22 cellular contexts compared by ENCODE assay signal in genomic region chr17:65537343-65537844, GRCh38. TPM values are rescaled to one million over a fixed set of nuclear protein-coding genes. Genes with fewer than 3 reads are reported as not detected.
DNase-seq lines count a peak whose midpoint lies in the region; ATAC-seq, FAIRE-seq and TF ChIP-seq lines count a peak whose summit lies in the region.
"Had no signal": no experiment of that assay in that cellular context is flagged by ENCODE, and none has a peak within 500 bp of the region (broad histone marks: within the 10 kb centered on the region; RNA-seq: fewer than 3 reads in every experiment).

No MANE protein-coding gene starts in this region.

- H3K4me3 ChIP-seq in lower lobe of right lung = no peak overlapping the region

- DNase-seq in stimulated activated naive CD8-positive, alpha-beta T cell treated with anti-CD3 and anti-CD28 coated beads, Interleukin-15, amount 100 ng/mL, for 72 hours = no peak
- DNase-seq in stimulated activated naive CD8-positive, alpha-beta T cell treated with anti-CD3 and anti-CD28 coated beads, Interleukin-15, Interleukin-2, amounts not matched to agents 100 U/mL and 50 U/mL, for 24 hours = no peak
- DNase-seq in lower lobe of right lung (no peak), urothelium cell line (ENCODE audit: low spot score) (no peak), DMS79 treated with DMSO at 0.1 percent for 48 hours (lab: John Stamatoyannopoulos, UW) (no peak)
- DNase-seq: ACHN, AML-193, COR-L47, GDM1, GOT3, NCI-H1417, NCI-H187, NCI-H2227 treated with DMSO at 0.1 percent for 48 hours, NCI-H510A treated with DMSO at 0.1 percent for 48 hours, NCI-H774, Right ventricle myocardium superior had no signal

- no peak for TF ChIP-seq CTCF in lower lobe of right lung (IDR thresholded peaks at IDR 0.05)

- no peaks in the 10 kb centered on the region for H3K27me3 ChIP-seq in lower lobe of right lung (ENCODE audit: low read depth)

- intact Hi-C loops in lower lobe of right lung (cut with DNase I) = no loop called here

- peaks cover 33% of the 10 kb centered on the region for H3K4me1 ChIP-seq in lower lobe of right lung

- peak overlapping the region; percentile 81 for H3K27ac ChIP-seq in angular gyrus (ENCODE audit: low read depth, low read length)
- no peak overlapping the region for H3K27ac ChIP-seq in lower lobe of right lung
- H3K27ac ChIP-seq: C4-2B had no signal

- H3K27ac Mint-ChIP-seq in stimulated activated naive CD8-positive, alpha-beta T cell treated with anti-CD3 and anti-CD28 coated beads, Interleukin-15, amount 100 ng/mL, for 72 hours = no peak overlapping the region

- peak; percentile 11 for ATAC-seq in stimulated activated naive CD8-positive, alpha-beta T cell treated with anti-CD3 and anti-CD28 coated beads, Interleukin-15, amount 100 ng/mL, for 72 hours
- ATAC-seq in stimulated activated naive CD8-positive, alpha-beta T cell treated with anti-CD3 and anti-CD28 coated beads, Interleukin-15, Interleukin-2, amounts not matched to agents 100 U/mL and 50 U/mL, for 24 hours = no peak
- ATAC-seq in lower lobe of right lung (peak; percentile 6 to 10), HG03439 (IDR thresholded peaks at IDR 0.05; ENCODE audit: unreplicated experiment) (no peak), HG03139 (IDR thresholded peaks at IDR 0.05; ENCODE audit: unreplicated experiment) (no peak)

- H3K36me3 ChIP-seq in lower lobe of right lung = peaks cover 96% of the 10 kb centered on the region

- peak; percentile 68 for FAIRE-seq in urothelium cell line (lab: Jason Lieb, UNC)
- FAIRE-seq: GM19239, RCC 7860 had no signal

- peaks cover 24% of the 10 kb centered on the region for H3K4me1 Mint-ChIP-seq in stimulated activated naive CD8-positive, alpha-beta T cell treated with anti-CD3 and anti-CD28 coated beads, Interleukin-15, amount 100 ng/mL, for 72 hours

- no peaks in the 10 kb centered on the region for H3K27me3 Mint-ChIP-seq in stimulated activated naive CD8-positive, alpha-beta T cell treated with anti-CD3 and anti-CD28 coated beads, Interleukin-15, amount 100 ng/mL, for 72 hours

- H3K9me3 Mint-ChIP-seq in stimulated activated naive CD8-positive, alpha-beta T cell treated with anti-CD3 and anti-CD28 coated beads, Interleukin-15, amount 100 ng/mL, for 72 hours = no peaks in the 10 kb centered on the region

- no peaks in the 10 kb centered on the region for H3K9me3 ChIP-seq in lower lobe of right lung

- H3K4me3 Mint-ChIP-seq in stimulated activated naive CD8-positive, alpha-beta T cell treated with anti-CD3 and anti-CD28 coated beads, Interleukin-15, amount 100 ng/mL, for 72 hours = no peak overlapping the region

RNA-seq across cellular contexts. Expression of gene AXIN2, which starts 24.1 kb away (rescaled TPM):
- total RNA-seq in lower lobe of right lung = 53.4 TPM

Comparison
In these comparisons a context has a peak if more than half of its experiments do, and no peak if none do; other contexts are left out.
1. ATAC-seq: peak in stimulated activated naive CD8-positive, alpha-beta T cell treated with anti-CD3 and anti-CD28 coated beads, Interleukin-15, amount 100 ng/mL, for 72 hours (single experiment) and lower lobe of right lung (2 of 2); none in stimulated activated naive CD8-positive, alpha-beta T cell treated with anti-CD3 and anti-CD28 coated beads, Interleukin-15, Interleukin-2, amounts not matched to agents 100 U/mL and 50 U/mL, for 24 hours (single experiment), HG03439 (single experiment) and HG03139 (single experiment).